18 cellular contexts compared by ENCODE assay signal in genomic region chr5:173114536-173114935, GRCh38. TPM values are rescaled to one million over a fixed set of nuclear protein-coding genes. Genes with fewer than 3 reads are reported as not detected.
A peak's percentile ranks its signal among the peaks of the same experiment; 100 is the strongest.
DNase-seq lines count a peak whose midpoint lies in the region; ATAC-seq, FAIRE-seq and TF ChIP-seq lines count a peak whose summit lies in the region.
"Had no signal": no experiment of that assay in that cellular context is flagged by ENCODE, and none has a peak within 500 bp of the region (broad histone marks: within the 10 kb centered on the region; RNA-seq: fewer than 3 reads in every experiment).

No MANE protein-coding gene starts in this region.

- ATAC-seq in CD8-positive, alpha-beta T cell: no peak
- ATAC-seq in central memory CD8-positive, alpha-beta T cell (replicated peaks; ENCODE audit: extremely low read depth, poor library complexity, severe bottlenecking): no peak
- ATAC-seq in GM19023 (IDR thresholded peaks at IDR 0.05; ENCODE audit: unreplicated experiment): no peak
- ATAC-seq: HepG2 had no signal

- no peak overlapping the region for H3K4me3 ChIP-seq in CD8-positive, alpha-beta T cell (ENCODE audit: low read depth, low read length)

- H3K36me3 ChIP-seq in CD8-positive, alpha-beta T cell (ENCODE audit: insufficient read depth, low read length): peaks cover 29% of the 10 kb centered on the region

- H3K27ac ChIP-seq in CD8-positive, alpha-beta T cell (ENCODE audit: low read depth, low read length): no peak overlapping the region

- no peak for DNase-seq in CD8-positive, alpha-beta T cell
- DNase-seq in GM19239 (ENCODE audit: insufficient read length, low spot score) (no peak), lung microvascular endothelial cell (ENCODE audit: low read depth in 2 of 2) (peak; percentile 71 to 75), cardiac septum (ENCODE audit: low spot score) (no peak)
- no peak for DNase-seq in central memory CD8-positive, alpha-beta T cell (ENCODE audit: low spot score in 2 of 2)
- DNase-seq in activated T-helper 2 cell treated with anti-CD3 and anti-CD28 coated beads, Interferon-gamma antibody, Interleukin-2, Interleukin-4, amounts not matched to agents 10 μg/mL and 5 μg/mL and 100 μg/mL, durations not matched to agents 14 hours and 24 hours and 36 hours (ENCODE audit: low spot score): no peak
- DNase-seq: C1 segment of cervical spinal cord, DMS79 treated with DMSO at 0.1 percent for 48 hours, KG1, NCI-H187, NCI-H2107, NCI-H510A treated with DMSO at 0.1 percent for 48 hours, NCI-H774, OCI-M1, Right ventricle myocardium superior had no signal

- H3K4me1 Mint-ChIP-seq in CD8-positive, alpha-beta T cell (ENCODE audit: low read depth): peaks cover 2% of the 10 kb centered on the region
- no peaks in the 10 kb centered on the region for H3K4me1 Mint-ChIP-seq in central memory CD8-positive, alpha-beta T cell
- peaks cover 3% of the 10 kb centered on the region for H3K4me1 Mint-ChIP-seq in activated T-helper 2 cell treated with anti-CD3 and anti-CD28 coated beads, Interferon-gamma antibody, Interleukin-2, Interleukin-4, amounts not matched to agents 10 μg/mL and 5 μg/mL and 100 μg/mL, durations not matched to agents 14 hours and 24 hours and 36 hours (ENCODE audit: low read depth)

- H3K4me1 ChIP-seq in CD8-positive, alpha-beta T cell (ENCODE audit: insufficient read depth, low read length): no peaks in the 10 kb centered on the region

- H3K27me3 ChIP-seq in CD8-positive, alpha-beta T cell (ENCODE audit: insufficient read depth, low read length): no peaks in the 10 kb centered on the region

- H3K27me3 Mint-ChIP-seq in CD8-positive, alpha-beta T cell (ENCODE audit: low read depth): no peaks in the 10 kb centered on the region
- H3K27me3 Mint-ChIP-seq in central memory CD8-positive, alpha-beta T cell: no peaks in the 10 kb centered on the region
- no peaks in the 10 kb centered on the region for H3K27me3 Mint-ChIP-seq in activated T-helper 2 cell treated with anti-CD3 and anti-CD28 coated beads, Interferon-gamma antibody, Interleukin-2, Interleukin-4, amounts not matched to agents 10 μg/mL and 5 μg/mL and 100 μg/mL, durations not matched to agents 14 hours and 24 hours and 36 hours (ENCODE audit: low read depth)

- H3K36me3 Mint-ChIP-seq in CD8-positive, alpha-beta T cell: peaks cover 82% of the 10 kb centered on the region
- peaks cover 58% of the 10 kb centered on the region for H3K36me3 Mint-ChIP-seq in central memory CD8-positive, alpha-beta T cell (ENCODE audit: insufficient read depth)
- peaks cover 21% of the 10 kb centered on the region for H3K36me3 Mint-ChIP-seq in activated T-helper 2 cell treated with anti-CD3 and anti-CD28 coated beads, Interferon-gamma antibody, Interleukin-2, Interleukin-4, amounts not matched to agents 10 μg/mL and 5 μg/mL and 100 μg/mL, durations not matched to agents 14 hours and 24 hours and 36 hours (ENCODE audit: low read depth)

- CTCF ChIA-PET in CD8-positive, alpha-beta T cell (lab: Charles Lee): no interaction called here

- no peaks in the 10 kb centered on the region for H3K9me3 ChIP-seq in CD8-positive, alpha-beta T cell (ENCODE audit: low read length)

- peaks cover 7% of the 10 kb centered on the region for H3K9me3 Mint-ChIP-seq in CD8-positive, alpha-beta T cell
- H3K9me3 Mint-ChIP-seq in central memory CD8-positive, alpha-beta T cell: no peaks in the 10 kb centered on the region
- H3K9me3 Mint-ChIP-seq in activated T-helper 2 cell treated with anti-CD3 and anti-CD28 coated beads, Interferon-gamma antibody, Interleukin-2, Interleukin-4, amounts not matched to agents 10 μg/mL and 5 μg/mL and 100 μg/mL, durations not matched to agents 14 hours and 24 hours and 36 hours: peaks cover 6% of the 10 kb centered on the region

- intact Hi-C loops in CD8-positive, alpha-beta T cell (cut with DNase I, micrococcal nuclease): no loop called here
- intact Hi-C loops in activated T-helper 2 cell treated with anti-CD3 and anti-CD28 coated beads, Interferon-gamma antibody, Interleukin-2, Interleukin-4, amounts not matched to agents 10 μg/mL and 5 μg/mL and 100 μg/mL, durations not matched to agents 14 hours and 24 hours and 36 hours (cut with micrococcal nuclease): no loop called here
- intact Hi-C loops in cardiac septum (cut with DNase I): no loop called here

- POLR2A ChIA-PET in CD8-positive, alpha-beta T cell (lab: Charles Lee): no interaction called here

- no peak for TF ChIP-seq CTCF in CD8-positive, alpha-beta T cell (IDR thresholded peaks at IDR 0.05)

- H3K27ac Mint-ChIP-seq in CD8-positive, alpha-beta T cell: peak overlapping the region; percentile 58
- H3K27ac Mint-ChIP-seq in central memory CD8-positive, alpha-beta T cell (ENCODE audit: low read depth): peak overlapping the region; percentile 57
- no peak overlapping the region for H3K27ac Mint-ChIP-seq in activated T-helper 2 cell treated with anti-CD3 and anti-CD28 coated beads, Interferon-gamma antibody, Interleukin-2, Interleukin-4, amounts not matched to agents 10 μg/mL and 5 μg/mL and 100 μg/mL, durations not matched to agents 14 hours and 24 hours and 36 hours

- H3K4me3 Mint-ChIP-seq in CD8-positive, alpha-beta T cell: no peak overlapping the region
- no peak overlapping the region for H3K4me3 Mint-ChIP-seq in central memory CD8-positive, alpha-beta T cell
- H3K4me3 Mint-ChIP-seq in activated T-helper 2 cell treated with anti-CD3 and anti-CD28 coated beads, Interferon-gamma antibody, Interleukin-2, Interleukin-4, amounts not matched to agents 10 μg/mL and 5 μg/mL and 100 μg/mL, durations not matched to agents 14 hours and 24 hours and 36 hours (ENCODE audit: low read depth): no peak overlapping the region

- peak; percentile 8 for FAIRE-seq in GM19239 (lab: Jason Lieb, UNC)
- FAIRE-seq: H1, HepG2 had no signal

RNA-seq across cellular contexts. Expression of gene BNIP1, which starts 29.8 kb away (rescaled TPM):
- 10 to 100 TPM; 22.7 to 24.0 TPM for total RNA-seq in CD8-positive, alpha-beta T cell
- total RNA-seq in lung microvascular endothelial cell (11.6 and 15.9 TPM in 2 replicates), cardiac septum (11.1 TPM)
- total RNA-seq in activated T-helper 2 cell treated with anti-CD3 and anti-CD28 coated beads, Interferon-gamma antibody, Interleukin-2, Interleukin-4, amounts not matched to agents 10 μg/mL and 5 μg/mL and 100 μg/mL, durations not matched to agents 14 hours and 24 hours and 36 hours: 22.6 and 23.2 TPM in 2 replicates

RNA-seq across cellular contexts. Expression of gene CREBRF, which starts 58.4 kb away (rescaled TPM):
- 10 to 100 TPM; 91.1 to 92.9 TPM for total RNA-seq in CD8-positive, alpha-beta T cell
- total RNA-seq in lung microvascular endothelial cell (14.8 and 26.4 TPM in 2 replicates), cardiac septum (20.2 TPM)
- total RNA-seq in activated T-helper 2 cell treated with anti-CD3 and anti-CD28 coated beads, Interferon-gamma antibody, Interleukin-2, Interleukin-4, amounts not matched to agents 10 μg/mL and 5 μg/mL and 100 μg/mL, durations not matched to agents 14 hours and 24 hours and 36 hours: 8.4 and 8.7 TPM in 2 replicates

Comparison
In these comparisons a context has a peak if more than half of its experiments do, and no peak if none do; other contexts are left out.
1. DNase-seq: peak in lung microvascular endothelial cell (2 of 2); none in CD8-positive, alpha-beta T cell (0 of 7), GM19239 (single experiment), central memory CD8-positive, alpha-beta T cell (0 of 2), activated T-helper 2 cell treated with anti-CD3 and anti-CD28 coated beads, Interferon-gamma antibody, Interleukin-2, Interleukin-4, amounts not matched to agents 10 μg/mL and 5 μg/mL and 100 μg/mL, durations not matched to agents 14 hours and 24 hours and 36 hours (single experiment) and cardiac septum (single experiment).